Comparison of ENCODE assay signal across 8 cellular contexts in genomic region chr20:3932277-3933073, GRCh38. TPM values are rescaled to one million over a fixed set of nuclear protein-coding genes. Genes with fewer than 3 reads are reported as not detected.
DNase-seq lines count a peak whose midpoint lies in the region; ATAC-seq and TF ChIP-seq lines count a peak whose summit lies in the region.

No MANE protein-coding gene starts in this region.

- intact Hi-C loops in natural killer cell (cut with micrococcal nuclease), result no loop called here

- H3K4me3 ChIP-seq in AG10803 (ENCODE audit: low read length), result peak overlapping the region; percentile 48

- H3K9me3 Mint-ChIP-seq in natural killer cell, result no peaks in the 10 kb centered on the region

- peak overlapping the region; percentile 61 to 78 for H3K27ac Mint-ChIP-seq in natural killer cell

- H3K27me3 Mint-ChIP-seq in natural killer cell (ENCODE audit: low read depth in 2 of 2), result no peaks in the 10 kb centered on the region

- H3K4me1 Mint-ChIP-seq in natural killer cell, result peaks cover 20 to 31% of the 10 kb centered on the region in 2 donors

- TF ChIP-seq CTCF in AG10803 (conservative IDR thresholded peaks at IDR 0.05; ENCODE audit: low read length) (no peak), natural killer cell (IDR thresholded peaks at IDR 0.05) (no peak), GM10266 (IDR thresholded peaks at IDR 0.05; ENCODE audit: control insufficient read depth, insufficient read depth, low read depth, missing control alignments) (no peak)

- DNase-seq in AG10803 (ENCODE audit: low read depth), result peak; percentile 41
- DNase-seq in LoVo (ENCODE audit: low spot score), result peak; percentile 48
- no peak for DNase-seq in natural killer cell
- DNase-seq in SHP77 (lab: John Stamatoyannopoulos, UW), result no peak
- DNase-seq in GM19240 (ENCODE audit: insufficient read length, low spot score), result no peak
- no peak for DNase-seq in GM10266 (ENCODE audit: extremely low spot score)
- no peak for DNase-seq in NCI-H2107 (lab: John Stamatoyannopoulos, UW)

- peak overlapping the region; percentile 43 for H3K27ac ChIP-seq in cingulate gyrus (ENCODE audit: low read depth, low read length)

- ATAC-seq in natural killer cell, result peak in 1 of 3 donors; percentile 52

- H3K4me3 Mint-ChIP-seq in natural killer cell, result peak overlapping the region; percentile 67

- H3K36me3 Mint-ChIP-seq in natural killer cell, result no peaks in the 10 kb centered on the region

RNA-seq across cellular contexts. Expression of gene PANK2, which starts 43.3 kb away (rescaled TPM):
- total RNA-seq in natural killer cell, result 10 to 100 TPM; 50.5 to 74.3 (median 61.3) TPM

Comparison
In these comparisons a context has a peak if more than half of its experiments do, and no peak if none do; other contexts are left out.
1. DNase-seq: peak in AG10803 (single experiment) and LoVo (single experiment); none in natural killer cell (single experiment), SHP77 (0 of 2), GM19240 (single experiment), GM10266 (single experiment) and NCI-H2107 (single experiment).